ENCODE assay signal across 7 cellular contexts in genomic region chr1:107935396-107936064, GRCh38. TPM values are rescaled to one million over a fixed set of nuclear protein-coding genes. Genes with fewer than 3 reads are reported as not detected.
DNase-seq lines count a peak whose midpoint lies in the region; ATAC-seq and TF ChIP-seq lines count a peak whose summit lies in the region.

No MANE protein-coding gene starts in this region.

- DNase-seq in GM19240 (ENCODE audit: insufficient read length, low spot score) (peak; percentile 18), SKM-1 (lab: John Stamatoyannopoulos, UW; ENCODE audit: unreplicated experiment) (peak; percentile 37), body of pancreas (no peak), NCI-H2081 treated with DMSO at 0.1 percent for 48 hours (lab: John Stamatoyannopoulos, UW) (no peak), NCI-H345 treated with DMSO at 0.1 percent for 48 hours (lab: John Stamatoyannopoulos, UW; ENCODE audit: unreplicated experiment) (no peak)
- DNase-seq in naive thymus-derived CD4-positive, alpha-beta T cell, result peak in 1 of 9 donors; percentile 48

- no peaks in the 10 kb centered on the region for H3K9me3 ChIP-seq in naive thymus-derived CD4-positive, alpha-beta T cell (ENCODE audit: control insufficient read depth in 2 of 3, low read length in 3 of 3)
- no peaks in the 10 kb centered on the region for H3K9me3 ChIP-seq in body of pancreas

- intact Hi-C loops in naive thymus-derived CD4-positive, alpha-beta T cell (cut with micrococcal nuclease), result loop anchor here (1.0 to 10.0 kb wide), 3 partner anchors 27 to 111 kb away; no protein-coding TSS in a partner anchor
- intact Hi-C loops in body of pancreas (cut with DNase I), result no loop called here

- peaks cover 19 to 55% (median 28%) of the 10 kb centered on the region in 7 donors for H3K4me1 Mint-ChIP-seq in naive thymus-derived CD4-positive, alpha-beta T cell

- no peaks in the 10 kb centered on the region for H3K27me3 ChIP-seq in naive thymus-derived CD4-positive, alpha-beta T cell (ENCODE audit: control insufficient read depth in 2 of 2, insufficient read depth in 2 of 2, low read length in 2 of 2)
- H3K27me3 ChIP-seq in body of pancreas, result no peaks in the 10 kb centered on the region

- H3K4me3 ChIP-seq in naive thymus-derived CD4-positive, alpha-beta T cell (ENCODE audit: low read length), result no peak overlapping the region
- H3K4me3 ChIP-seq in body of pancreas, result no peak overlapping the region

- ATAC-seq in HG02943 (IDR thresholded peaks at IDR 0.05; ENCODE audit: low read depth, unreplicated experiment) (peak; percentile 68), body of pancreas (no peak)
- ATAC-seq in naive thymus-derived CD4-positive, alpha-beta T cell, result no peak

- H3K27me3 Mint-ChIP-seq in naive thymus-derived CD4-positive, alpha-beta T cell, result no peaks in the 10 kb centered on the region

- no peak for TF ChIP-seq POLR2A in body of pancreas (IDR thresholded peaks at IDR 0.05)

- no peak for TF ChIP-seq CTCF in body of pancreas (IDR thresholded peaks at IDR 0.05)

- H3K4me3 Mint-ChIP-seq in naive thymus-derived CD4-positive, alpha-beta T cell, result peak overlapping the region in 4 of 10 donors; percentile 13 to 66 (median 58)

- peak overlapping the region in 5 of 9 donors; percentile 1 to 17 (median 6) for H3K27ac Mint-ChIP-seq in naive thymus-derived CD4-positive, alpha-beta T cell

- WGBS in body of pancreas, 2 donors, result 51 to 67% methylated on average over 4 of the region's 4 CpGs

- no peak overlapping the region for H3K27ac ChIP-seq in naive thymus-derived CD4-positive, alpha-beta T cell (ENCODE audit: low read depth, low read length)
- H3K27ac ChIP-seq in body of pancreas, result no peak overlapping the region

- no peaks in the 10 kb centered on the region for H3K36me3 Mint-ChIP-seq in naive thymus-derived CD4-positive, alpha-beta T cell

- CTCF ChIA-PET in naive thymus-derived CD4-positive, alpha-beta T cell (lab: Charles Lee), result no interaction called here

- H3K36me3 ChIP-seq in naive thymus-derived CD4-positive, alpha-beta T cell (ENCODE audit: control insufficient read depth in 2 of 3, insufficient read depth in 3 of 3, low read length in 3 of 3), result no peaks in the 10 kb centered on the region
- no peaks in the 10 kb centered on the region for H3K36me3 ChIP-seq in body of pancreas (replicated peaks in 1 of 2; ENCODE audit: insufficient read depth in 1 of 2, low read depth in 2 of 2)

- POLR2A ChIA-PET in naive thymus-derived CD4-positive, alpha-beta T cell (lab: Charles Lee), result no interaction called here

- H3K4me1 ChIP-seq in naive thymus-derived CD4-positive, alpha-beta T cell (ENCODE audit: control insufficient read depth in 2 of 2, insufficient read depth in 2 of 2, low read length in 2 of 2), result peaks cover 0 to 14% of the 10 kb centered on the region in 2 donors
- H3K4me1 ChIP-seq in body of pancreas, result peaks cover 9% of the 10 kb centered on the region

- peaks cover 0 to 4% (median 0%) of the 10 kb centered on the region in 11 donors for H3K9me3 Mint-ChIP-seq in naive thymus-derived CD4-positive, alpha-beta T cell

RNA-seq across cellular contexts. Expression of gene VAV3, which starts 29.4 kb away (rescaled TPM):
- 10 to 100 TPM in 1 of 5 experiments, 1 to 10 TPM in 4; 1.4 to 23.2 (median 2.8) TPM for total RNA-seq in naive thymus-derived CD4-positive, alpha-beta T cell
- polyA plus RNA-seq in naive thymus-derived CD4-positive, alpha-beta T cell, result 1 to 10 TPM; 1.3 to 2.1 TPM
- total RNA-seq in body of pancreas, result 10 to 100 TPM; 18.4 to 21.4 TPM

Comparison
In these comparisons a context has a peak if more than half of its experiments do, and no peak if none do; other contexts are left out.
1. DNase-seq: peak in GM19240 (single experiment) and SKM-1 (single experiment); none in body of pancreas (0 of 4), NCI-H2081 treated with DMSO at 0.1 percent for 48 hours (single experiment) and NCI-H345 treated with DMSO at 0.1 percent for 48 hours (single experiment).